ENCODE assay signal across 11 cellular contexts in the genomic region with DNA sequence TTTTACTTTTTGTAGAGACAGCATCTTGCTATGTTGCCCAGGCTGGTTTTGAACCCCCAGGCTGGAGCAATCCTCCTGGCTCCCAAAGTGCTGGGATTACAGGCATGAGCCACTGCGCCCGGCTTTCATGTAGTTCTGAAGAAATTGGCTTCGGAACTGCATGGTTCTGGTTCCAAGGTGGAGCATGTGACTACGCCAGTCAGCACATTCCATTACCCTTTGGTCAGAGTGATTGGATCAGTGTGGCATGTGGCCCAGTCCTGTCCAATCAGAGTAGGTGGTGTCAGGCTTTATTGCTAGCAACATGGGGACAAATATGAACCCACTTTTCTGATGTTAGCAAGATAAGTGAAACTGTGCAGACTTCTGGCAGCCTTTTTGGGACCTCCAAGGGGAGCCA.
DNase-seq lines count a peak whose midpoint lies in the region; ATAC-seq and TF ChIP-seq lines count a peak whose summit lies in the region.
"Had no signal": no experiment of that assay in that cellular context is flagged by ENCODE, and none has a peak within 500 bp of the region (broad histone marks: within the 10 kb centered on the region; RNA-seq: fewer than 3 reads in every experiment).

No MANE protein-coding gene starts in this region.

- in situ Hi-C loops in ACHN (cut with HindIII; ENCODE audit: low pct_ligation_motif_present, low pct_unique_long_range_greater_than_20kb, low sequenced_read_pairs): no loop called here
- in situ Hi-C loops in GM13976 (cut with MboI; ENCODE audit: low sequenced_read_pairs, unreplicated experiment): loop anchor here (5.0 kb wide), 1 partner anchor 75 kb away; no protein-coding TSS in a partner anchor

- no peak overlapping the region for H3K27ac Mint-ChIP-seq in stimulated activated naive CD8-positive, alpha-beta T cell treated with anti-CD3 and anti-CD28 coated beads, Interleukin-15, amount 100 ng/mL, for 72 hours

- peaks cover 22% of the 10 kb centered on the region for H3K27me3 Mint-ChIP-seq in stimulated activated naive CD8-positive, alpha-beta T cell treated with anti-CD3 and anti-CD28 coated beads, Interleukin-15, amount 100 ng/mL, for 72 hours

- H3K4me1 ChIP-seq in muscle layer of duodenum (ENCODE audit: control insufficient read depth in 1 of 2, insufficient read depth in 2 of 2, low read length in 2 of 2): peaks cover 4 to 23% of the 10 kb centered on the region in 2 donors
- H3K4me1 ChIP-seq: HAP-1 had no signal

- H3K4me3 ChIP-seq in fibroblast of pulmonary artery (replicated peaks; ENCODE audit: low read depth, low read length) (no peak overlapping the region), muscle layer of duodenum (ENCODE audit: low read depth in 1 of 2, low read length in 2 of 2) (no peak overlapping the region)
- H3K4me3 ChIP-seq: HAP-1 had no signal

- DNase-seq in ACHN: peak; percentile 43
- DNase-seq in T1000 (lab: John Stamatoyannopoulos, UW): peak; percentile 24
- DNase-seq in fibroblast of pulmonary artery (ENCODE audit: low read depth): peak; percentile 88
- DNase-seq in NCI-H1417 (lab: John Stamatoyannopoulos, UW): no peak
- DNase-seq in stimulated activated naive CD8-positive, alpha-beta T cell treated with anti-CD3 and anti-CD28 coated beads, Interleukin-15, amount 100 ng/mL, for 72 hours: no peak
- no peak for DNase-seq in DMS79 (lab: John Stamatoyannopoulos, UW)
- DNase-seq in GM13976 (ENCODE audit: low spot score): no peak
- DNase-seq: activated CD4-positive, alpha-beta T cell treated with anti-CD3 and anti-CD28 coated beads for 4 hours; central memory CD4-positive, alpha-beta T cell had no signal

- no peaks in the 10 kb centered on the region for H3K27me3 ChIP-seq in muscle layer of duodenum (ENCODE audit: low read depth, low read length)

- TF ChIP-seq CTCF in fibroblast of pulmonary artery (IDR thresholded peaks at IDR 0.05; ENCODE audit: low read length, missing control alignments): no peak
- TF ChIP-seq CTCF in GM13976 (IDR thresholded peaks at IDR 0.05; ENCODE audit: borderline replicate concordance, control extremely low read depth, extremely low read depth, insufficient read depth, missing control alignments): no peak

- no peak overlapping the region for H3K4me3 Mint-ChIP-seq in stimulated activated naive CD8-positive, alpha-beta T cell treated with anti-CD3 and anti-CD28 coated beads, Interleukin-15, amount 100 ng/mL, for 72 hours

- H3K36me3 ChIP-seq in muscle layer of duodenum (ENCODE audit: control insufficient read depth in 1 of 2, insufficient read depth in 2 of 2, low read length in 2 of 2): no peaks in the 10 kb centered on the region
- H3K36me3 ChIP-seq: HAP-1 had no signal

- H3K9me3 ChIP-seq in muscle layer of duodenum (ENCODE audit: control insufficient read depth in 1 of 2, low read length in 2 of 2): no peaks in the 10 kb centered on the region
- H3K9me3 ChIP-seq: HAP-1 had no signal

- no peak for ATAC-seq in stimulated activated naive CD8-positive, alpha-beta T cell treated with anti-CD3 and anti-CD28 coated beads, Interleukin-15, amount 100 ng/mL, for 72 hours

- H3K4me1 Mint-ChIP-seq in stimulated activated naive CD8-positive, alpha-beta T cell treated with anti-CD3 and anti-CD28 coated beads, Interleukin-15, amount 100 ng/mL, for 72 hours: peaks cover 12% of the 10 kb centered on the region

- H3K27ac ChIP-seq in muscle layer of duodenum (ENCODE audit: low read length): peak overlapping the region; percentile 67

- no peaks in the 10 kb centered on the region for H3K9me3 Mint-ChIP-seq in stimulated activated naive CD8-positive, alpha-beta T cell treated with anti-CD3 and anti-CD28 coated beads, Interleukin-15, amount 100 ng/mL, for 72 hours

Comparison
In these comparisons a context has a peak if more than half of its experiments do, and no peak if none do; other contexts are left out.
1. DNase-seq: peak in ACHN (single experiment), T1000 (single experiment) and fibroblast of pulmonary artery (single experiment); none in NCI-H1417 (0 of 3), stimulated activated naive CD8-positive, alpha-beta T cell treated with anti-CD3 and anti-CD28 coated beads, Interleukin-15, amount 100 ng/mL, for 72 hours (0 of 2), DMS79 (single experiment) and GM13976 (single experiment).